ENCODE assay signal across 22 cellular contexts in genomic region chr17:82113941-82114340, GRCh38.
"Had no signal": no experiment of that assay in that cellular context is flagged by ENCODE, and none has a peak within 500 bp of the region (broad histone marks: within the 10 kb centered on the region; RNA-seq: fewer than 3 reads in every experiment).

No MANE protein-coding gene starts in this region.

- H3K4me3 ChIP-seq: skin epidermis, stomach, suprapubic skin, tibial nerve had no signal

- ATAC-seq: activated CD8-positive, alpha-beta T cell treated with anti-CD3 and anti-CD28 coated beads, Interleukin-2, amount 10 ng/mL, durations not matched to agents 7 days and 5 days; activated naive CD4-positive, alpha-beta T cell treated with anti-CD3 and anti-CD28 coated beads, Interleukin-2, amount 50 U/mL, for 72 hours; foreskin keratinocyte; right cardiac atrium; stimulated activated memory B cell treated with anti-CD40 and anti-IgM and Interleukin-4, amounts not matched to agents 10 μg/mL and 1 μg/mL and 100 μg/mL, for 72 hours had no signal

- H3K27me3 ChIP-seq: brain microvascular endothelial cell, foreskin keratinocyte, stomach, suprapubic skin, tibial nerve had no signal

- DNase-seq: activated CD4-positive, alpha-beta T cell treated with anti-CD3 and anti-CD28 coated beads for 1 hour; activated CD4-positive, alpha-beta T cell treated with anti-CD3 and anti-CD28 coated beads, Interleukin-2, amount 50 U/mL, for 1 hour; activated CD8-positive, alpha-beta T cell treated with anti-CD3 and anti-CD28 coated beads, Interleukin-2, amount 10 ng/mL, durations not matched to agents 7 days and 5 days; activated gamma-delta T cell treated with Interleukin-2 at 50 U/mL for 16 hours; activated T-cell treated with anti-CD3 and anti-CD28 coated beads, Interleukin-2, amount 50 U/mL, for 1 hour; aorta; brain microvascular endothelial cell; central memory CD4-positive, alpha-beta T cell; dermis blood vessel endothelial cell; effector memory CD4-positive, alpha-beta T cell; foreskin keratinocyte; kidney; midbrain; stimulated activated CD4-positive, alpha-beta T cell treated with anti-CD3 and anti-CD28 coated beads, Interleukin-2, amount 100 ng/mL, for 24 hours; stomach; SW 1271 had no signal

- H3K4me1 ChIP-seq: foreskin keratinocyte, suprapubic skin had no signal

- H3K27ac ChIP-seq: brain microvascular endothelial cell, foreskin keratinocyte, suprapubic skin had no signal

- H3K9me3 ChIP-seq: stomach, suprapubic skin, tibial nerve had no signal
